8 cellular contexts compared by ENCODE assay signal in genomic region chr2:170973492-170974303, GRCh38. TPM values are rescaled to one million over a fixed set of nuclear protein-coding genes. Genes with fewer than 3 reads are reported as not detected.
DNase-seq lines count a peak whose midpoint lies in the region; ATAC-seq and TF ChIP-seq lines count a peak whose summit lies in the region.

No MANE protein-coding gene starts in this region.

- peak overlapping the region; percentile 63 to 89 (median 79) for H3K4me3 ChIP-seq in liver (ENCODE audit: low read depth in 1 of 3, low read length in 3 of 3)

- peaks cover 6 to 28% (median 19%) of the 10 kb centered on the region in 4 donors for H3K4me1 ChIP-seq in liver (ENCODE audit: control insufficient read depth in 4 of 4, insufficient read depth in 4 of 4, low read length in 3 of 4)

- no peaks in the 10 kb centered on the region for H3K36me3 ChIP-seq in liver (ENCODE audit: control insufficient read depth in 4 of 4, insufficient read depth in 3 of 4, low read depth in 1 of 4, low read length in 3 of 4)

- H3K9ac ChIP-seq in liver (ENCODE audit: low read depth in 1 of 2, low read length in 2 of 2), result no peak overlapping the region

- peak overlapping the region; percentile 60 to 83 for H3K27ac ChIP-seq in liver (ENCODE audit: low read depth in 1 of 2, low read length in 2 of 2)

- TF ChIP-seq CTCF in liver (IDR thresholded peaks at IDR 0.05; ENCODE audit: low read depth, low read length, missing input control), result peak; percentile 98

- no peaks in the 10 kb centered on the region for H3K27me3 ChIP-seq in liver (ENCODE audit: control insufficient read depth in 4 of 4, insufficient read depth in 4 of 4, low read length in 3 of 4)

- WGBS in liver, result 6% methylated on average over 67 of the region's 67 CpGs

- peak; percentile 71 to 80 for TF ChIP-seq RAD21 in liver (IDR thresholded peaks at IDR 0.05)

- no peaks in the 10 kb centered on the region for H3K9me3 ChIP-seq in liver (ENCODE audit: control insufficient read depth in 4 of 4, low read length in 3 of 4)

- DNase-seq in AML-193 (lab: John Stamatoyannopoulos, UW), result peak; percentile 57 to 61
- DNase-seq in NCI-H446 treated with DMSO at 0.1 percent for 48 hours (lab: John Stamatoyannopoulos, UW), result peak; percentile 49
- peak; percentile 86 for DNase-seq in activated CD4-positive, alpha-beta T cell treated with anti-CD3 and anti-CD28 coated beads, Interleukin-2, amount 50 U/mL, for 1 hour
- DNase-seq in dermis blood vessel endothelial cell, result peak; percentile 91
- DNase-seq in stimulated activated CD4-positive, alpha-beta T cell treated with anti-CD3 and anti-CD28 coated beads, Interleukin-2, amount 100 ng/mL, for 48 hours, result peak; percentile 87 to 92

- ATAC-seq in GM18907 (IDR thresholded peaks at IDR 0.05; ENCODE audit: unreplicated experiment), result peak; percentile 95
- ATAC-seq in HG03135 (IDR thresholded peaks at IDR 0.05; ENCODE audit: unreplicated experiment), result peak; percentile 95

TF ChIP-seq in liver, 16 proteins besides CTCF, POLR2A, EP300 and RAD21:
- TF ChIP-seq GABPA (IDR thresholded peaks at IDR 0.05 in 1 of 2, conservative IDR thresholded peaks at IDR 0.05 in 1 of 2) (no peak), EGR1 (IDR thresholded peaks at IDR 0.05; ENCODE audit: low read depth in 2 of 2) (peak; percentile 55 to 72), ATF3 (IDR thresholded peaks at IDR 0.05) (no peak), HNF4A (conservative IDR thresholded peaks at IDR 0.05) (peak; percentile 83 to 85), FOXA1 (IDR thresholded peaks at IDR 0.05) (no peak), TAF1 (conservative IDR thresholded peaks at IDR 0.05) (no peak), REST (IDR thresholded peaks at IDR 0.05) (peak; percentile 62), FOXA2 (IDR thresholded peaks at IDR 0.05) (no peak), SP1 (IDR thresholded peaks at IDR 0.05) (peak; percentile 88), MAX (IDR thresholded peaks at IDR 0.05) (peak; percentile 66), YY1 (IDR thresholded peaks at IDR 0.05) (no peak), JUND (IDR thresholded peaks at IDR 0.05) (no peak), ZBTB33 (IDR thresholded peaks at IDR 0.05) (no peak), NR2F2 (IDR thresholded peaks at IDR 0.05) (no peak), HNF4G (IDR thresholded peaks at IDR 0.05) (peak; percentile 64), RXRA (IDR thresholded peaks at IDR 0.05) (peak; percentile 38 to 52)

RNA-seq across cellular contexts. Expression of gene GORASP2, which starts 44.6 kb away (rescaled TPM):
- total RNA-seq in dermis blood vessel endothelial cell (22.0 and 30.3 TPM in 2 replicates), liver (10 to 100 TPM; 12.5 to 31.6 TPM)
- 10 to 100 TPM; 28.2 to 40.1 TPM for polyA plus RNA-seq in liver

Comparison
In these comparisons a context has a peak if more than half of its experiments do, and no peak if none do; other contexts are left out.
1. Peak in every context shown above with its lines: DNase-seq, ATAC-seq, H3K4me3 ChIP-seq and H3K27ac ChIP-seq.